ENCODE assay signal across 1 cellular context in genomic region chr9:124808246-124808956, GRCh38.
TF ChIP-seq lines count a peak whose summit lies in the region.

No MANE protein-coding gene starts in this region.

TF ChIP-seq in H1, 55 proteins besides CTCF, POLR2A, EP300 and RAD21:
- no peak for TF ChIP-seq SIX5 (IDR thresholded peaks at IDR 0.05; ENCODE audit: low read depth, low read length)
- TF ChIP-seq SRF (IDR thresholded peaks at IDR 0.05; ENCODE audit: low read depth, low read length), result no peak
- TF ChIP-seq SP4 (IDR thresholded peaks at IDR 0.05; ENCODE audit: low read length), result no peak
- TF ChIP-seq KDM1A (IDR thresholded peaks at IDR 0.05; ENCODE audit: borderline replicate concordance, low read length), result no peak
- TF ChIP-seq BCL11A (IDR thresholded peaks at IDR 0.05; ENCODE audit: low read depth in 2 of 2, low read length in 2 of 2), result no peak
- no peak for TF ChIP-seq KDM4A (IDR thresholded peaks at IDR 0.05; ENCODE audit: low read depth, low read length, severe bottlenecking)
- TF ChIP-seq RNF2 (IDR thresholded peaks at IDR 0.05; ENCODE audit: borderline replicate concordance, low read depth, low read length, missing control alignments, poor library complexity, severe bottlenecking), result no peak
- no peak for TF ChIP-seq POLR2AphosphoS5 (IDR thresholded peaks at IDR 0.05; ENCODE audit: low read depth, low read length)
- TF ChIP-seq PHF8 (conservative IDR thresholded peaks at IDR 0.05; ENCODE audit: low read depth, low read length), result no peak
- no peak for TF ChIP-seq GABPA (IDR thresholded peaks at IDR 0.05; ENCODE audit: borderline replicate concordance, insufficient read depth, low read length)
- no peak for TF ChIP-seq FOSL1 (IDR thresholded peaks at IDR 0.05; ENCODE audit: insufficient read depth, low read depth, low read length)
- TF ChIP-seq RBBP5 (IDR thresholded peaks at IDR 0.05; ENCODE audit: borderline replicate concordance, low read depth, low read length), result no peak
- no peak for TF ChIP-seq GTF2F1 (IDR thresholded peaks at IDR 0.05; ENCODE audit: borderline replicate concordance, low read depth, low read length)
- no peak for TF ChIP-seq BRCA1 (IDR thresholded peaks at IDR 0.05; ENCODE audit: low read depth, low read length)
- no peak for TF ChIP-seq EGR1 (IDR thresholded peaks at IDR 0.05; ENCODE audit: borderline replicate concordance, low read depth, low read length)
